28 cellular contexts compared by ENCODE assay signal in the genomic region with DNA sequence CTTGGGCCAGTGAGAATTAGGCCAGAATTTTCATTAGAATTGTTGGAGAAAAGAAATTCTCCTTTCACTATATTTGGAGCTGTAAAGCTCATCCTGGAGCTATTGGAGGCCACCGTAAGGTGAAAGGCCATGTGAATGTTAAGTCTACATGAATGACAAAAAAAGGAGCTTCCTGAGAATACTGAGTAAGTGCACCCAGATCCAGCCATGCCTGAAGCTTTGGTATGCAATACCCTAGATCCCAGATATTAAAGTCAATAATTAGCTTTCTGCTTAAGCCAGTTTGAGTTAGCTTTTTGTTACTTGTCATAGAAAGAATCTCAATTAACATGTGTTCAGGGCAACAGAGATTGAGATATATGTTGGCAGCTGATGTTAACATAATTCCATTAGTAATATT.
"Had no signal": no experiment of that assay in that cellular context is flagged by ENCODE, and none has a peak within 500 bp of the region (broad histone marks: within the 10 kb centered on the region; RNA-seq: fewer than 3 reads in every experiment).

No MANE protein-coding gene starts in this region.

- H3K36me3 ChIP-seq: colonic mucosa, gastrocnemius medialis had no signal

- H3K27ac ChIP-seq: colonic mucosa, coronary artery, dorsolateral prefrontal cortex, epithelial cell of prostate, esophagus muscularis mucosa, esophagus squamous epithelium, foreskin keratinocyte, gastrocnemius medialis, gastroesophageal sphincter, heart left ventricle, heart right ventricle had no signal

- H3K4me3 ChIP-seq: colonic mucosa, coronary artery, dorsolateral prefrontal cortex, esophagus muscularis mucosa, esophagus squamous epithelium, gastrocnemius medialis, gastroesophageal sphincter, heart left ventricle, heart right ventricle had no signal

- H3K9me3 ChIP-seq: colonic mucosa, esophagus muscularis mucosa, esophagus squamous epithelium, gastrocnemius medialis, gastroesophageal sphincter, heart left ventricle, heart right ventricle had no signal

- DNase-seq: colonic mucosa; cortex of kidney; dermis blood vessel endothelial cell; dorsolateral prefrontal cortex; effector CD4-positive, alpha-beta T cell; effector CD8-positive, alpha-beta T cell; effector memory CD4-positive, alpha-beta T cell; effector memory CD8-positive, alpha-beta T cell; endodermal cell; erythroblast; esophagus squamous epithelium; foreskin fibroblast; foreskin keratinocyte; foreskin melanocyte; gastrocnemius medialis; glutamatergic neuron; head of caudate nucleus; heart left ventricle; heart right ventricle had no signal

- H3K4me1 ChIP-seq: colonic mucosa, foreskin keratinocyte had no signal

- H3K27me3 ChIP-seq: colonic mucosa, dorsolateral prefrontal cortex, esophagus muscularis mucosa, esophagus squamous epithelium, gastrocnemius medialis, gastroesophageal sphincter, heart left ventricle, heart right ventricle had no signal

- FAIRE-seq: colon, endometrium, endothelial cell of umbilical vein, frontal cortex had no signal

- ATAC-seq: effector memory CD8-positive, alpha-beta T cell; esophagus mucosa; foreskin keratinocyte; gastrocnemius medialis; gastroesophageal sphincter; heart left ventricle; heart right ventricle had no signal
